20 cellular contexts compared by ENCODE assay signal in genomic region chr17:29649359-29649758, GRCh38. TPM values are rescaled to one million over a fixed set of nuclear protein-coding genes. Genes with fewer than 3 reads are reported as not detected.
A peak's percentile ranks its signal among the peaks of the same experiment; 100 is the strongest.
DNase-seq lines count a peak whose midpoint lies in the region; ATAC-seq, FAIRE-seq and TF ChIP-seq lines count a peak whose summit lies in the region.
"Had no signal": no experiment of that assay in that cellular context is flagged by ENCODE, and none has a peak within 500 bp of the region (broad histone marks: within the 10 kb centered on the region; RNA-seq: fewer than 3 reads in every experiment).

No MANE protein-coding gene starts in this region.

- peaks cover 4 to 10% of the 10 kb centered on the region in 2 donors for H3K4me1 Mint-ChIP-seq in natural killer cell
- peaks cover 13 to 19% of the 10 kb centered on the region in 2 donors for H3K4me1 Mint-ChIP-seq in natural killer cell treated with Interleukin-12 subunit alpha and Interleukin-12 subunit beta and Interleukin-15 and Interleukin-18, amount 100 ng/mL, for 72 hours (ENCODE audit: low read depth in 2 of 2)
- H3K4me1 Mint-ChIP-seq in activated naive CD8-positive, alpha-beta T cell (ENCODE audit: low read depth): peaks cover 2% of the 10 kb centered on the region
- peaks cover 0 to 1% (median 0%) of the 10 kb centered on the region in 4 donors for H3K4me1 Mint-ChIP-seq in naive thymus-derived CD8-positive, alpha-beta T cell
- H3K4me1 Mint-ChIP-seq: CD14-positive monocyte had no signal

- no peaks in the 10 kb centered on the region for H3K9me3 ChIP-seq in upper lobe of right lung
- H3K9me3 ChIP-seq: A549, Caco-2, HAP-1, SJCRH30 had no signal

- H3K27me3 ChIP-seq in upper lobe of right lung: no peaks in the 10 kb centered on the region
- H3K27me3 ChIP-seq: SJCRH30 had no signal

- FAIRE-seq in D721Med (lab: Jason Lieb, UNC): no peak
- FAIRE-seq: A549 had no signal

- no peaks in the 10 kb centered on the region for H3K27me3 Mint-ChIP-seq in natural killer cell (ENCODE audit: low read depth in 2 of 2)
- no peaks in the 10 kb centered on the region for H3K27me3 Mint-ChIP-seq in natural killer cell treated with Interleukin-12 subunit alpha and Interleukin-12 subunit beta and Interleukin-15 and Interleukin-18, amount 100 ng/mL, for 72 hours
- no peaks in the 10 kb centered on the region for H3K27me3 Mint-ChIP-seq in activated naive CD8-positive, alpha-beta T cell
- H3K27me3 Mint-ChIP-seq in naive thymus-derived CD8-positive, alpha-beta T cell: no peaks in the 10 kb centered on the region

- DNase-seq in natural killer cell: no peak
- DNase-seq in natural killer cell treated with Interleukin-12 subunit alpha and Interleukin-12 subunit beta and Interleukin-15 and Interleukin-18, amount 100 ng/mL, for 72 hours (ENCODE audit: low spot score): no peak
- no peak for DNase-seq in naive thymus-derived CD8-positive, alpha-beta T cell
- no peak for DNase-seq in upper lobe of right lung
- DNase-seq in D721Med (ENCODE audit: insufficient read length, low spot score): no peak
- no peak for DNase-seq in UCSD-AML1 (lab: John Stamatoyannopoulos, UW; ENCODE audit: unreplicated experiment)
- no peak for DNase-seq in NCI-H748 (lab: John Stamatoyannopoulos, UW; ENCODE audit: unreplicated experiment)
- DNase-seq: Caco-2, DMS79, IMR-90, NCI-H1105, NCI-H1694, NCI-H2107, NCI-H2227 treated with DMSO at 0.1 percent for 48 hours, NCI-H524 treated with DMSO at 0.1 percent for 48 hours, SJCRH30 had no signal

- H3K4me1 ChIP-seq in upper lobe of right lung: peaks cover 19% of the 10 kb centered on the region
- H3K4me1 ChIP-seq: A549, HAP-1 had no signal

- H3K9me3 Mint-ChIP-seq in natural killer cell: no peaks in the 10 kb centered on the region
- no peaks in the 10 kb centered on the region for H3K9me3 Mint-ChIP-seq in natural killer cell treated with Interleukin-12 subunit alpha and Interleukin-12 subunit beta and Interleukin-15 and Interleukin-18, amount 100 ng/mL, for 72 hours
- no peaks in the 10 kb centered on the region for H3K9me3 Mint-ChIP-seq in activated naive CD8-positive, alpha-beta T cell (ENCODE audit: low read depth)
- H3K9me3 Mint-ChIP-seq in naive thymus-derived CD8-positive, alpha-beta T cell: no peaks in the 10 kb centered on the region

- peak overlapping the region; percentile 62 to 68 for H3K27ac Mint-ChIP-seq in natural killer cell
- H3K27ac Mint-ChIP-seq in natural killer cell treated with Interleukin-12 subunit alpha and Interleukin-12 subunit beta and Interleukin-15 and Interleukin-18, amount 100 ng/mL, for 72 hours: peak overlapping the region in 1 of 2 donors; percentile 78
- H3K27ac Mint-ChIP-seq in activated naive CD8-positive, alpha-beta T cell: peak overlapping the region; percentile 58
- H3K27ac Mint-ChIP-seq in naive thymus-derived CD8-positive, alpha-beta T cell: peak overlapping the region in 7 of 10 donors; percentile 1 to 77 (median 58)

- no peak overlapping the region for H3K4me3 ChIP-seq in upper lobe of right lung
- H3K4me3 ChIP-seq: A549, HAP-1, SJCRH30 had no signal

- ATAC-seq in natural killer cell (no peak), upper lobe of right lung (no peak)
- ATAC-seq in natural killer cell treated with Interleukin-12 subunit alpha and Interleukin-12 subunit beta and Interleukin-15 and Interleukin-18, amount 100 ng/mL, for 72 hours: no peak
- ATAC-seq in naive thymus-derived CD8-positive, alpha-beta T cell: no peak
- ATAC-seq: A549 had no signal

- intact Hi-C loops in natural killer cell (cut with micrococcal nuclease): no loop called here
- intact Hi-C loops in upper lobe of right lung (cut with DNase I): no loop called here

- POLR2A ChIA-PET in naive thymus-derived CD8-positive, alpha-beta T cell (lab: Charles Lee): no interaction called here

- TF ChIP-seq CTCF in natural killer cell (IDR thresholded peaks at IDR 0.05): no peak
- TF ChIP-seq CTCF in upper lobe of right lung (IDR thresholded peaks at IDR 0.05): no peak
- no peak for TF ChIP-seq CTCF in D721Med (IDR thresholded peaks at IDR 0.05; ENCODE audit: insufficient read depth, missing control alignments)

- no peak overlapping the region for H3K4me3 Mint-ChIP-seq in natural killer cell
- H3K4me3 Mint-ChIP-seq in natural killer cell treated with Interleukin-12 subunit alpha and Interleukin-12 subunit beta and Interleukin-15 and Interleukin-18, amount 100 ng/mL, for 72 hours: no peak overlapping the region
- no peak overlapping the region for H3K4me3 Mint-ChIP-seq in activated naive CD8-positive, alpha-beta T cell
- H3K4me3 Mint-ChIP-seq in naive thymus-derived CD8-positive, alpha-beta T cell: no peak overlapping the region
- H3K4me3 Mint-ChIP-seq: CD14-positive monocyte had no signal

- H3K27ac ChIP-seq in upper lobe of right lung: peak overlapping the region; percentile 7
- H3K27ac ChIP-seq: A549, SJCRH30 had no signal

- H3K36me3 ChIP-seq in upper lobe of right lung: peaks cover 50% of the 10 kb centered on the region
- H3K36me3 ChIP-seq: HAP-1 had no signal

- peaks cover 12% of the 10 kb centered on the region for H3K36me3 Mint-ChIP-seq in natural killer cell
- peaks cover 6% of the 10 kb centered on the region for H3K36me3 Mint-ChIP-seq in natural killer cell treated with Interleukin-12 subunit alpha and Interleukin-12 subunit beta and Interleukin-15 and Interleukin-18, amount 100 ng/mL, for 72 hours
- peaks cover 7% of the 10 kb centered on the region for H3K36me3 Mint-ChIP-seq in activated naive CD8-positive, alpha-beta T cell
- peaks cover 6 to 90% (median 23%) of the 10 kb centered on the region in 3 donors for H3K36me3 Mint-ChIP-seq in naive thymus-derived CD8-positive, alpha-beta T cell

RNA-seq across cellular contexts. Expression of gene CORO6, which starts 26.6 kb away (rescaled TPM):
- total RNA-seq in natural killer cell (10 to 100 TPM in 1 of 3 donors, 1 to 10 TPM in 2; 2.4 to 18.7 (median 3.9) TPM), upper lobe of right lung (7.7 TPM)
- total RNA-seq in natural killer cell treated with Interleukin-12 subunit alpha and Interleukin-12 subunit beta and Interleukin-15 and Interleukin-18, amount 100 ng/mL, for 72 hours: 10 to 100 TPM in 1 of 2 donors, 1 to 10 TPM in 1; 2.1 to 10.2 TPM
- 1 to 10 TPM; 1.6 to 2.2 TPM for total RNA-seq in naive thymus-derived CD8-positive, alpha-beta T cell
- polyA plus RNA-seq in naive thymus-derived CD8-positive, alpha-beta T cell: under 1 TPM in 2 of 3 donors, not detected in 1; 0.22 to 0.36 TPM
- polyA plus RNA-seq: CD14-positive monocyte had no signal

RNA-seq across cellular contexts. Expression of gene ANKRD13B, which starts 56.4 kb away (rescaled TPM):
- 1 to 10 TPM; 2.3 to 6.6 (median 4.0) TPM for total RNA-seq in natural killer cell
- total RNA-seq in natural killer cell treated with Interleukin-12 subunit alpha and Interleukin-12 subunit beta and Interleukin-15 and Interleukin-18, amount 100 ng/mL, for 72 hours: 10 to 100 TPM in 1 of 2 donors, 1 to 10 TPM in 1; 4.4 to 32.5 TPM
- total RNA-seq in naive thymus-derived CD8-positive, alpha-beta T cell: 1 to 10 TPM; 2.3 to 3.7 TPM
- polyA plus RNA-seq in naive thymus-derived CD8-positive, alpha-beta T cell: under 1 TPM in 2 of 3 donors, not detected in 1; 0.25 to 0.32 TPM
- 6.8 TPM for total RNA-seq in upper lobe of right lung
- polyA plus RNA-seq: CD14-positive monocyte had no signal

RNA-seq across cellular contexts. Expression of gene GIT1, which starts 59.9 kb away (rescaled TPM):
- total RNA-seq in natural killer cell (10 to 100 TPM; 39.4 to 61.4 (median 54.6) TPM), upper lobe of right lung (64.8 TPM)
- total RNA-seq in natural killer cell treated with Interleukin-12 subunit alpha and Interleukin-12 subunit beta and Interleukin-15 and Interleukin-18, amount 100 ng/mL, for 72 hours: 100 to 1,000 TPM in 1 of 2 donors, 10 to 100 TPM in 1; 40.8 to 111 TPM
- 10 to 100 TPM; 51.6 to 58.2 TPM for total RNA-seq in naive thymus-derived CD8-positive, alpha-beta T cell
- 10 to 100 TPM in 1 of 3 donors, 1 to 10 TPM in 2; 4.4 to 27.7 (median 6.7) TPM for polyA plus RNA-seq in naive thymus-derived CD8-positive, alpha-beta T cell
